1 cellular context compared by ENCODE assay signal in the genomic region with DNA sequence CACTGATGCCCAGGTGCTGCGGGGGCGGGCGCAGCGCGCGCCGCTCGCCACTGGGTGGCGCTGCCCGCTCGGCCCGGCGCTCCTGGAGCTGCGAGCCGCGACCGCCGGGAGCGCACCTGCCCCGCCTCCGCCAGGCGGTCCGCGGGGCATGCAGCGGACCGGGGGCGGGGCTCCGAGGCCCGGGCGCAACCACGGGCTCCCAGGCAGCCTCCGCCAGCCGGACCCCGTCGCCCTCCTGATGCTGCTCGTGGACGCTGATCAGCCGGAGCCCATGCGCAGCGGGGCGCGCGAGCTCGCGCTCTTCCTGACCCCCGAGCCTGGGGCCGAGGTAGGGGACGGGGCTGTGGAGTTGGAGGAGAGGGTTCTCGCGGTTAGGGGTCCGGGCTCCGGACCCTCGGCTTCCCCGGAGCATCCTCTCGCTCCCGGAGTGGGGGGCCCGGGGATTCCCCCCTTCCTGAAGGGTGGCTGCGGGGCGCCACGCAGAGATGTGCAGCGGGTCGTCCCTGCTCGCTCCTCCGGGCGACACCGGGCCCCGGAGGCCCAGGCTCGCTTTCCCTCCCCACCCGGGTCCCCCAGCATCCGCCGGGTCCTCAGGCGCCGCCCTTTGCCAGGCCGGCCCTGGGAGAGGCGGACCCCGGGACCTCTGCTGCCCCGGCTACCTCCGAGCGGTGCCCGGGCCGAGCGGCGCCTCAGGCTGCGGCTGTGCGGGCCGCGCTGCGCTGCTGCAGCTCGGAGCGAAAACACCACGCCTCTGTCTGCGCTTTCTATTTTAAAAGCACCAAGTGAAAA.
A peak's percentile ranks its signal among the peaks of the same experiment; 100 is the strongest.
TF ChIP-seq lines count a peak whose summit lies in the region.

A gene with protein sequence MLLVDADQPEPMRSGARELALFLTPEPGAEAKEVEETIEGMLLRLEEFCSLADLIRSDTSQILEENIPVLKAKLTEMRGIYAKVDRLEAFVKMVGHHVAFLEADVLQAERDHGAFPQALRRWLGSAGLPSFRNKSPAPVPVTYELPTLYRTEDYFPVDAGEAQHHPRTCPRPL (plus strand): TSS at position 216 of the 789 bp plus-strand sequence. CDS start 23 bp downstream, at position 239.

TF ChIP-seq in HEK293, 187 proteins besides CTCF, POLR2A, EP300 and RAD21 (continued from another document):
- TF ChIP-seq, protein P1, sequence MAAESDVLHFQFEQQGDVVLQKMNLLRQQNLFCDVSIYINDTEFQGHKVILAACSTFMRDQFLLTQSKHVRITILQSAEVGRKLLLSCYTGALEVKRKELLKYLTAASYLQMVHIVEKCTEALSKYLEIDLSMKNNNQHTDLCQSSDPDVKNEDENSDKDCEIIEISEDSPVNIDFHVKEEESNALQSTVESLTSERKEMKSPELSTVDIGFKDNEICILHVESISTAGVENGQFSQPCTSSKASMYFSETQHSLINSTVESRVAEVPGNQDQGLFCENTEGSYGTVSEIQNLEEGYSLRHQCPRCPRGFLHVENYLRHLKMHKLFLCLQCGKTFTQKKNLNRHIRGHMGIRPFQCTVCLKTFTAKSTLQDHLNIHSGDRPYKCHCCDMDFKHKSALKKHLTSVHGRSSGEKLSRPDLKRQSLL (tag by site-specific recombination; IDR thresholded peaks at IDR 0.05): 0 out of 2 replicates have a peak, but pooled peaks have one; percentile 7
- 0 out of 2 replicates have a peak, but pooled peaks have one; percentile 15 for TF ChIP-seq ZNF677 (tag by site-specific recombination; IDR thresholded peaks at IDR 0.05)
- peak; percentile 66 for TF ChIP-seq ZIC2 (tag by site-specific recombination; IDR thresholded peaks at IDR 0.05)
- peak; percentile 90 for TF ChIP-seq ZBTB20 (tag by site-specific recombination; IDR thresholded peaks at IDR 0.05)
- TF ChIP-seq ZNF335 (tag by site-specific recombination; conservative IDR thresholded peaks at IDR 0.05): peak; percentile 92
- TF ChIP-seq, protein P2, sequence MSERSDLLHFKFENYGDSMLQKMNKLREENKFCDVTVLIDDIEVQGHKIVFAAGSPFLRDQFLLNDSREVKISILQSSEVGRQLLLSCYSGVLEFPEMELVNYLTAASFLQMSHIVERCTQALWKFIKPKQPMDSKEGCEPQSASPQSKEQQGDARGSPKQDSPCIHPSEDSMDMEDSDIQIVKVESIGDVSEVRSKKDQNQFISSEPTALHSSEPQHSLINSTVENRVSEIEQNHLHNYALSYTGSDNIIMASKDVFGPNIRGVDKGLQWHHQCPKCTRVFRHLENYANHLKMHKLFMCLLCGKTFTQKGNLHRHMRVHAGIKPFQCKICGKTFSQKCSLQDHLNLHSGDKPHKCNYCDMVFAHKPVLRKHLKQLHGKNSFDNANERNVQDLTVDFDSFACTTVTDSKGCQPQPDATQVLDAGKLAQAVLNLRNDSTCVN (tag by site-specific recombination; optimal IDR thresholded peaks at IDR 0.05): peak; percentile 93
- peak; percentile 63; the same call in 1 of the 2 replicates for TF ChIP-seq KLF9 (tag by site-specific recombination; IDR thresholded peaks at IDR 0.05; ENCODE audit: low read depth)
- TF ChIP-seq, protein P3, sequence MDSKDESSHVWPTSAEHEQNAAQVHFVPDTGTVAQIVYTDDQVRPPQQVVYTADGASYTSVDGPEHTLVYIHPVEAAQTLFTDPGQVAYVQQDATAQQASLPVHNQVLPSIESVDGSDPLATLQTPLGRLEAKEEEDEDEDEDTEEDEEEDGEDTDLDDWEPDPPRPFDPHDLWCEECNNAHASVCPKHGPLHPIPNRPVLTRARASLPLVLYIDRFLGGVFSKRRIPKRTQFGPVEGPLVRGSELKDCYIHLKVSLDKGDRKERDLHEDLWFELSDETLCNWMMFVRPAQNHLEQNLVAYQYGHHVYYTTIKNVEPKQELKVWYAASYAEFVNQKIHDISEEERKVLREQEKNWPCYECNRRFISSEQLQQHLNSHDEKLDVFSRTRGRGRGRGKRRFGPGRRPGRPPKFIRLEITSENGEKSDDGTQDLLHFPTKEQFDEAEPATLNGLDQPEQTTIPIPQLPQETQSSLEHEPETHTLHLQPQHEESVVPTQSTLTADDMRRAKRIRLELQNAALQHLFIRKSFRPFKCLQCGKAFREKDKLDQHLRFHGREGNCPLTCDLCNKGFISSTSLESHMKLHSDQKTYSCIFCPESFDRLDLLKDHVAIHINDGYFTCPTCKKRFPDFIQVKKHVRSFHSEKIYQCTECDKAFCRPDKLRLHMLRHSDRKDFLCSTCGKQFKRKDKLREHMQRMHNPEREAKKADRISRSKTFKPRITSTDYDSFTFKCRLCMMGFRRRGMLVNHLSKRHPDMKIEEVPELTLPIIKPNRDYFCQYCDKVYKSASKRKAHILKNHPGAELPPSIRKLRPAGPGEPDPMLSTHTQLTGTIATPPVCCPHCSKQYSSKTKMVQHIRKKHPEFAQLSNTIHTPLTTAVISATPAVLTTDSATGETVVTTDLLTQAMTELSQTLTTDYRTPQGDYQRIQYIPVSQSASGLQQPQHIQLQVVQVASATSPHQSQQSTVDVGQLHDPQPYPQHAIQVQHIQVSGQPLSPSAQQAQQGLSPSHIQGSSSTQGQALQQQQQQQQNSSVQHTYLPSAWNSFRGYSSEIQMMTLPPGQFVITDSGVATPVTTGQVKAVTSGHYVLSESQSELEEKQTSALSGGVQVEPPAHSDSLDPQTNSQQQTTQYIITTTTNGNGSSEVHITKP (tag by site-specific recombination; IDR thresholded peaks at IDR 0.05): peak; percentile 70; the same call in 1 of the 2 replicates
- TF ChIP-seq ZNF544 (tag by site-specific recombination; IDR thresholded peaks at IDR 0.05): no peak
- TF ChIP-seq, protein P4, sequence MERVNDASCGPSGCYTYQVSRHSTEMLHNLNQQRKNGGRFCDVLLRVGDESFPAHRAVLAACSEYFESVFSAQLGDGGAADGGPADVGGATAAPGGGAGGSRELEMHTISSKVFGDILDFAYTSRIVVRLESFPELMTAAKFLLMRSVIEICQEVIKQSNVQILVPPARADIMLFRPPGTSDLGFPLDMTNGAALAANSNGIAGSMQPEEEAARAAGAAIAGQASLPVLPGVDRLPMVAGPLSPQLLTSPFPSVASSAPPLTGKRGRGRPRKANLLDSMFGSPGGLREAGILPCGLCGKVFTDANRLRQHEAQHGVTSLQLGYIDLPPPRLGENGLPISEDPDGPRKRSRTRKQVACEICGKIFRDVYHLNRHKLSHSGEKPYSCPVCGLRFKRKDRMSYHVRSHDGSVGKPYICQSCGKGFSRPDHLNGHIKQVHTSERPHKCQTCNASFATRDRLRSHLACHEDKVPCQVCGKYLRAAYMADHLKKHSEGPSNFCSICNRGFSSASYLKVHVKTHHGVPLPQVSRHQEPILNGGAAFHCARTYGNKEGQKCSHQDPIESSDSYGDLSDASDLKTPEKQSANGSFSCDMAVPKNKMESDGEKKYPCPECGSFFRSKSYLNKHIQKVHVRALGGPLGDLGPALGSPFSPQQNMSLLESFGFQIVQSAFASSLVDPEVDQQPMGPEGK (tag by site-specific recombination; IDR thresholded peaks at IDR 0.05): peak; percentile 64
- TF ChIP-seq, protein P5, sequence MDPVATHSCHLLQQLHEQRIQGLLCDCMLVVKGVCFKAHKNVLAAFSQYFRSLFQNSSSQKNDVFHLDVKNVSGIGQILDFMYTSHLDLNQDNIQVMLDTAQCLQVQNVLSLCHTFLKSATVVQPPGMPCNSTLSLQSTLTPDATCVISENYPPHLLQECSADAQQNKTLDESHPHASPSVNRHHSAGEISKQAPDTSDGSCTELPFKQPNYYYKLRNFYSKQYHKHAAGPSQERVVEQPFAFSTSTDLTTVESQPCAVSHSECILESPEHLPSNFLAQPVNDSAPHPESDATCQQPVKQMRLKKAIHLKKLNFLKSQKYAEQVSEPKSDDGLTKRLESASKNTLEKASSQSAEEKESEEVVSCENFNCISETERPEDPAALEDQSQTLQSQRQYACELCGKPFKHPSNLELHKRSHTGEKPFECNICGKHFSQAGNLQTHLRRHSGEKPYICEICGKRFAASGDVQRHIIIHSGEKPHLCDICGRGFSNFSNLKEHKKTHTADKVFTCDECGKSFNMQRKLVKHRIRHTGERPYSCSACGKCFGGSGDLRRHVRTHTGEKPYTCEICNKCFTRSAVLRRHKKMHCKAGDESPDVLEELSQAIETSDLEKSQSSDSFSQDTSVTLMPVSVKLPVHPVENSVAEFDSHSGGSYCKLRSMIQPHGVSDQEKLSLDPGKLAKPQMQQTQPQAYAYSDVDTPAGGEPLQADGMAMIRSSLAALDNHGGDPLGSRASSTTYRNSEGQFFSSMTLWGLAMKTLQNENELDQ (tag by site-specific recombination; IDR thresholded peaks at IDR 0.05; ENCODE audit: low read depth): no peak
- TF ChIP-seq SP7 (tag by site-specific recombination; IDR thresholded peaks at IDR 0.05): peak; percentile 34; the same call in 1 of the 2 replicates
- 0 out of 2 replicates have a peak, but pooled peaks have one; percentile 11 for TF ChIP-seq ZNF76 (tag by site-specific recombination; IDR thresholded peaks at IDR 0.05; ENCODE audit: borderline replicate concordance, low read depth)
- peak; percentile 46 for TF ChIP-seq GLIS2 (tag by site-specific recombination; IDR thresholded peaks at IDR 0.05)
- TF ChIP-seq SP3 (tag by site-specific recombination; IDR thresholded peaks at IDR 0.05): peak; percentile 55; the same call in 1 of the 2 replicates
- TF ChIP-seq, protein P6, sequence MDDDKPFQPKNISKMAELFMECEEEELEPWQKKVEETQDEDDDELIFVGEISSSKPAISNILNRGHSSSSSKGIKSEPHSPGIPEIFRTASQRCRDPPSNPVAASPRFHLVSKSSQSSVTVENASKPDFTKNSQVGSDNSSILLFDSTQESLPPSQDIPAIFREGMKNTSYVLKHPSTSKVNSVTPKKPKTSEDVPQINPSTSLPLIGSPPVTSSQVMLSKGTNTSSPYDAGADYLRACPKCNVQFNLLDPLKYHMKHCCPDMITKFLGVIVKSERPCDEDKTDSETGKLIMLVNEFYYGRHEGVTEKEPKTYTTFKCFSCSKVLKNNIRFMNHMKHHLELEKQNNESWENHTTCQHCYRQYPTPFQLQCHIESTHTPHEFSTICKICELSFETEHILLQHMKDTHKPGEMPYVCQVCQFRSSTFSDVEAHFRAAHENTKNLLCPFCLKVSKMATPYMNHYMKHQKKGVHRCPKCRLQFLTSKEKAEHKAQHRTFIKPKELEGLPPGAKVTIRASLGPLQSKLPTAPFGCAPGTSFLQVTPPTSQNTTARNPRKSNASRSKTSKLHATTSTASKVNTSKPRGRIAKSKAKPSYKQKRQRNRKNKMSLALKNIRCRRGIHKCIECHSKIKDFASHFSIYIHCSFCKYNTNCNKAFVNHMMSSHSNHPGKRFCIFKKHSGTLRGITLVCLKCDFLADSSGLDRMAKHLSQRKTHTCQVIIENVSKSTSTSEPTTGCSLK (tag by site-specific recombination; IDR thresholded peaks at IDR 0.05): no peak
- no peak for TF ChIP-seq ZNF423 (tag by site-specific recombination; IDR thresholded peaks at IDR 0.05)
- TF ChIP-seq SP2 (tag by site-specific recombination; IDR thresholded peaks at IDR 0.05): peak; percentile 50
- TF ChIP-seq, protein P7, sequence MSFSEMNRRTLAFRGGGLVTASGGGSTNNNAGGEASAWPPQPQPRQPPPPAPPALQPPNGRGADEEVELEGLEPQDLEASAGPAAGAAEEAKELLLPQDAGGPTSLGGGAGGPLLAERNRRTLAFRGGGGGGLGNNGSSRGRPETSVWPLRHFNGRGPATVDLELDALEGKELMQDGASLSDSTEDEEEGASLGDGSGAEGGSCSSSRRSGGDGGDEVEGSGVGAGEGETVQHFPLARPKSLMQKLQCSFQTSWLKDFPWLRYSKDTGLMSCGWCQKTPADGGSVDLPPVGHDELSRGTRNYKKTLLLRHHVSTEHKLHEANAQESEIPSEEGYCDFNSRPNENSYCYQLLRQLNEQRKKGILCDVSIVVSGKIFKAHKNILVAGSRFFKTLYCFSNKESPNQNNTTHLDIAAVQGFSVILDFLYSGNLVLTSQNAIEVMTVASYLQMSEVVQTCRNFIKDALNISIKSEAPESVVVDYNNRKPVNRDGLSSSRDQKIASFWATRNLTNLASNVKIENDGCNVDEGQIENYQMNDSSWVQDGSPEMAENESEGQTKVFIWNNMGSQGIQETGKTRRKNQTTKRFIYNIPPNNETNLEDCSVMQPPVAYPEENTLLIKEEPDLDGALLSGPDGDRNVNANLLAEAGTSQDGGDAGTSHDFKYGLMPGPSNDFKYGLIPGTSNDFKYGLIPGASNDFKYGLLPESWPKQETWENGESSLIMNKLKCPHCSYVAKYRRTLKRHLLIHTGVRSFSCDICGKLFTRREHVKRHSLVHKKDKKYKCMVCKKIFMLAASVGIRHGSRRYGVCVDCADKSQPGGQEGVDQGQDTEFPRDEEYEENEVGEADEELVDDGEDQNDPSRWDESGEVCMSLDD (tag by site-specific recombination; IDR thresholded peaks at IDR 0.05): peak; percentile 54; the same call in 1 of the 2 replicates
- TF ChIP-seq ZNF561 (tag by site-specific recombination; IDR thresholded peaks at IDR 0.05; ENCODE audit: borderline replicate concordance): peak; percentile 71; the same call in 1 of the 2 replicates
- 0 out of 2 replicates have a peak, but pooled peaks have one; percentile 21 for TF ChIP-seq ZSCAN30 (tag by site-specific recombination; IDR thresholded peaks at IDR 0.05)
TF ChIP-seq in HEK293: peak in this region for 30.
